In the genomic region with DNA sequence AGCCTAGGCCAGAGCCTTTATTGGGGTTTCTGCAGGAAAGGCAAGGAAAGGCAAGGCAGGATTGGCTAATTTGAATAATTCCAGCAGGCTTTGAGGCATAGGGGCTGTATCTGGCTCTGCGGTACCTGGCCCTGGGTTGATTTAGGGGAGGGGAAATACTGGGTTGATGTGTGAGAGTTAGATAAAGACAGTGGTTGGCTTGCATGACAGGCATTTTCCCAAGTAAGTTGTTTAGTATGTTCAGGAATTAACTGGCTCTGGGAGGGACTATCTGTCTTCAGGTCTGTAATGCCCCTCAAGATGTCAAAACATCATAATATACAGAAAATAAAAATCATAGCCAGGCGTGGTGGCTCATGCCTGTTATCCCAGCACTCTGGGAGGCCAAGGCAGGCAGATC, we compare ENCODE assay signal across 14 cellular contexts.
"Had no signal": no experiment of that assay in that cellular context is flagged by ENCODE, and none has a peak within 500 bp of the region (broad histone marks: within the 10 kb centered on the region; RNA-seq: fewer than 3 reads in every experiment).

No MANE protein-coding gene starts in this region.

- H3K36me3 ChIP-seq: breast epithelium had no signal

- H3K27ac Mint-ChIP-seq: activated CD4-positive, alpha-beta T cell treated with anti-CD3 and anti-CD28 coated beads, Interleukin-2, amount 10 ng/mL, durations not matched to agents 7 days and 5 days; stimulated activated naive CD8-positive, alpha-beta T cell treated with anti-CD3 and anti-CD28 coated beads, Interleukin-15, amount 100 ng/mL, for 72 hours had no signal

- H3K4me3 ChIP-seq: breast epithelium, esophagus squamous epithelium, psoas muscle, skin epidermis, suprapubic skin, transverse colon, vagina had no signal

- H3K27me3 ChIP-seq: breast epithelium, esophagus squamous epithelium, suprapubic skin, transverse colon, vagina had no signal

- H3K9me3 Mint-ChIP-seq: activated CD4-positive, alpha-beta T cell treated with anti-CD3 and anti-CD28 coated beads, Interleukin-2, amount 10 ng/mL, durations not matched to agents 7 days and 5 days; stimulated activated naive CD8-positive, alpha-beta T cell treated with anti-CD3 and anti-CD28 coated beads, Interleukin-15, amount 100 ng/mL, for 72 hours had no signal

- H3K27ac ChIP-seq: breast epithelium, esophagus squamous epithelium, psoas muscle, skin epidermis, suprapubic skin, transverse colon, vagina had no signal

- H3K27me3 Mint-ChIP-seq: activated CD4-positive, alpha-beta T cell treated with anti-CD3 and anti-CD28 coated beads, Interleukin-2, amount 10 ng/mL, durations not matched to agents 7 days and 5 days; stimulated activated naive CD8-positive, alpha-beta T cell treated with anti-CD3 and anti-CD28 coated beads, Interleukin-15, amount 100 ng/mL, for 72 hours had no signal

- H3K4me1 ChIP-seq: breast epithelium, esophagus squamous epithelium, psoas muscle, suprapubic skin, transverse colon, vagina had no signal

- H3K9me3 ChIP-seq: breast epithelium, esophagus squamous epithelium, psoas muscle, suprapubic skin, transverse colon, vagina had no signal

- DNase-seq: activated CD4-positive, alpha-beta T cell treated with anti-CD3 and anti-CD28 coated beads, Interleukin-2, amount 10 ng/mL, durations not matched to agents 7 days and 5 days; activated gamma-delta T cell; effector CD4-positive, alpha-beta T cell; esophagus squamous epithelium; mesendoderm; psoas muscle; right cardiac atrium; stimulated activated naive CD8-positive, alpha-beta T cell treated with anti-CD3 and anti-CD28 coated beads, Interleukin-15, amount 100 ng/mL, for 72 hours; SW 1271; transverse colon had no signal

- H3K4me1 Mint-ChIP-seq: activated CD4-positive, alpha-beta T cell treated with anti-CD3 and anti-CD28 coated beads, Interleukin-2, amount 10 ng/mL, durations not matched to agents 7 days and 5 days; stimulated activated naive CD8-positive, alpha-beta T cell treated with anti-CD3 and anti-CD28 coated beads, Interleukin-15, amount 100 ng/mL, for 72 hours had no signal

- ATAC-seq: psoas muscle; right cardiac atrium; stimulated activated naive CD8-positive, alpha-beta T cell treated with anti-CD3 and anti-CD28 coated beads, Interleukin-15, amount 100 ng/mL, for 72 hours had no signal

- H3K4me3 Mint-ChIP-seq: activated CD4-positive, alpha-beta T cell treated with anti-CD3 and anti-CD28 coated beads, Interleukin-2, amount 10 ng/mL, durations not matched to agents 7 days and 5 days; stimulated activated naive CD8-positive, alpha-beta T cell treated with anti-CD3 and anti-CD28 coated beads, Interleukin-15, amount 100 ng/mL, for 72 hours had no signal
